ENCODE assay signal across 1 cellular context in genomic region chr2:74559912-74560311, GRCh38.
TF ChIP-seq lines count a peak whose summit lies in the region.

No MANE protein-coding gene starts in this region.

TF ChIP-seq in WTC11, 78 proteins besides CTCF, POLR2A, EP300 and RAD21:
- no peak for TF ChIP-seq JUN (CRISPR knock-in tag; IDR thresholded peaks at IDR 0.05)
- no peak for TF ChIP-seq ZNF425 (CRISPR knock-in tag; conservative IDR thresholded peaks at IDR 0.05)
- TF ChIP-seq AFF4 (CRISPR knock-in tag; IDR thresholded peaks at IDR 0.05; ENCODE audit: borderline replicate concordance) = no peak
- TF ChIP-seq TEAD1 (CRISPR knock-in tag; IDR thresholded peaks at IDR 0.05) = no peak
- TF ChIP-seq STAT6 (CRISPR knock-in tag; conservative IDR thresholded peaks at IDR 0.05; ENCODE audit: low read depth) = no peak
- no peak for TF ChIP-seq JAZF1 (CRISPR knock-in tag; IDR thresholded peaks at IDR 0.05)
- no peak for TF ChIP-seq MLX (CRISPR knock-in tag; IDR thresholded peaks at IDR 0.05)
- no peak for TF ChIP-seq ATF2 (CRISPR knock-in tag; IDR thresholded peaks at IDR 0.05; ENCODE audit: borderline replicate concordance, low read depth)
- TF ChIP-seq ETV6 (CRISPR knock-in tag; IDR thresholded peaks at IDR 0.05) = no peak
- TF ChIP-seq HMGA2 (CRISPR knock-in tag; IDR thresholded peaks at IDR 0.05) = no peak
- TF ChIP-seq PRDM15 (CRISPR knock-in tag; IDR thresholded peaks at IDR 0.05) = no peak
- TF ChIP-seq CREM (CRISPR knock-in tag; IDR thresholded peaks at IDR 0.05) = no peak
- TF ChIP-seq OVOL2 (CRISPR knock-in tag; IDR thresholded peaks at IDR 0.05; ENCODE audit: borderline replicate concordance) = no peak
- TF ChIP-seq SMAD4 (CRISPR knock-in tag; IDR thresholded peaks at IDR 0.05) = no peak
